26 cellular contexts compared by ENCODE assay signal in genomic region chr14:49314756-49315155, GRCh38.
"Had no signal": no experiment of that assay in that cellular context is flagged by ENCODE, and none has a peak within 500 bp of the region (broad histone marks: within the 10 kb centered on the region; RNA-seq: fewer than 3 reads in every experiment).

No MANE protein-coding gene starts in this region.

- H3K4me3 ChIP-seq: breast epithelium, SK-N-MC had no signal

- H3K27me3 ChIP-seq: breast epithelium had no signal

- H3K4me1 ChIP-seq: breast epithelium had no signal

- H3K36me3 ChIP-seq: breast epithelium had no signal

- H3K9me3 ChIP-seq: breast epithelium had no signal

- DNase-seq: activated B cell treated with CpG ODN at 0.5 μM for 24 hours; activated CD4-positive, alpha-beta T cell treated with anti-CD3 and anti-CD28 coated beads for 1 hour; activated CD4-positive, alpha-beta T cell treated with anti-CD3 and anti-CD28 coated beads, Interleukin-2, amount 10 ng/mL, durations not matched to agents 24 days and 14 days; activated CD4-positive, alpha-beta T cell treated with anti-CD3 and anti-CD28 coated beads, Interleukin-2, amount 50 U/mL, for 48 hours; activated CD8-positive, alpha-beta memory T cell treated with anti-CD3 and anti-CD28 coated beads, Interleukin-2, amount 10 ng/mL, durations not matched to agents 7 days and 5 days; activated effector memory CD4-positive, alpha-beta T cell treated with Interleukin-2 at 50 U/mL for 16 hours; activated naive CD4-positive, alpha-beta T cell treated with Interleukin-2 at 50 U/mL for 16 hours; activated naive CD8-positive, alpha-beta T cell treated with anti-CD3 and anti-CD28 coated beads, Interleukin-2, amount 50 U/mL, for 24 hours; activated T-cell treated with anti-CD3 and anti-CD28 coated beads, Interleukin-2, amount 50 U/mL, for 24 hours; amniotic stem cell; central memory CD4-positive, alpha-beta T cell; MM.1S; NCI-H1105; NCI-H1436 treated with DMSO at 0.1 percent for 48 hours; NCI-H187 treated with DMSO at 0.1 percent for 48 hours; NCI-H345; NCI-H510A treated with DMSO at 0.1 percent for 48 hours; NCI-H69; NK-92 treated with Interleukin-12 subunit alpha and Interleukin-12 subunit beta, amount 100 ng/mL, for 24 hours; OCI-M1; RPMI8226; T-cell; T-helper 2 cell; T1000 had no signal

- H3K27ac ChIP-seq: breast epithelium, SK-N-MC had no signal
